Comparison of ENCODE assay signal across 1 cellular context in genomic region chr2:128092656-128093055, GRCh38.
TF ChIP-seq lines count a peak whose summit lies in the region.

No MANE protein-coding gene starts in this region.

TF ChIP-seq in HepG2, 621 proteins besides CTCF, POLR2A, EP300 and RAD21:
- TF ChIP-seq PLSCR1 (CRISPR knock-in tag; IDR thresholded peaks at IDR 0.05; ENCODE audit: borderline replicate concordance) (no peak), MEIS1 (CRISPR knock-in tag; IDR thresholded peaks at IDR 0.05; ENCODE audit: borderline replicate concordance) (no peak), ZNF629 (CRISPR knock-in tag; conservative IDR thresholded peaks at IDR 0.05) (no peak), ZNF142 (CRISPR knock-in tag; IDR thresholded peaks at IDR 0.05) (no peak), ZNF121 (CRISPR knock-in tag; IDR thresholded peaks at IDR 0.05) (peak; percentile 32; the same call in 1 of the 2 replicates), ZBTB10 (CRISPR knock-in tag; IDR thresholded peaks at IDR 0.05; ENCODE audit: borderline replicate concordance) (no peak), ATRX (CRISPR knock-in tag; IDR thresholded peaks at IDR 0.05; ENCODE audit: borderline replicate concordance) (no peak), TBL1XR1 (IDR thresholded peaks at IDR 0.05; ENCODE audit: borderline replicate concordance, low read length, partially characterized antibody) (no peak), ZNF614 (CRISPR knock-in tag; IDR thresholded peaks at IDR 0.05; ENCODE audit: borderline replicate concordance) (no peak), ARNTL (CRISPR knock-in tag; IDR thresholded peaks at IDR 0.05) (no peak), RBFOX2 (IDR thresholded peaks at IDR 0.05; ENCODE audit: low read depth, low read length) (0 out of 2 replicates have a peak, but pooled peaks have one; percentile 26), SKIL (CRISPR knock-in tag; IDR thresholded peaks at IDR 0.05; ENCODE audit: borderline replicate concordance) (no peak), ZNF770 (CRISPR knock-in tag; IDR thresholded peaks at IDR 0.05) (peak; percentile 95), CENPT (CRISPR knock-in tag; IDR thresholded peaks at IDR 0.05; ENCODE audit: low read depth) (no peak), SMAD9 (CRISPR knock-in tag; IDR thresholded peaks at IDR 0.05) (no peak)
